27 cellular contexts compared by ENCODE assay signal in the genomic region with DNA sequence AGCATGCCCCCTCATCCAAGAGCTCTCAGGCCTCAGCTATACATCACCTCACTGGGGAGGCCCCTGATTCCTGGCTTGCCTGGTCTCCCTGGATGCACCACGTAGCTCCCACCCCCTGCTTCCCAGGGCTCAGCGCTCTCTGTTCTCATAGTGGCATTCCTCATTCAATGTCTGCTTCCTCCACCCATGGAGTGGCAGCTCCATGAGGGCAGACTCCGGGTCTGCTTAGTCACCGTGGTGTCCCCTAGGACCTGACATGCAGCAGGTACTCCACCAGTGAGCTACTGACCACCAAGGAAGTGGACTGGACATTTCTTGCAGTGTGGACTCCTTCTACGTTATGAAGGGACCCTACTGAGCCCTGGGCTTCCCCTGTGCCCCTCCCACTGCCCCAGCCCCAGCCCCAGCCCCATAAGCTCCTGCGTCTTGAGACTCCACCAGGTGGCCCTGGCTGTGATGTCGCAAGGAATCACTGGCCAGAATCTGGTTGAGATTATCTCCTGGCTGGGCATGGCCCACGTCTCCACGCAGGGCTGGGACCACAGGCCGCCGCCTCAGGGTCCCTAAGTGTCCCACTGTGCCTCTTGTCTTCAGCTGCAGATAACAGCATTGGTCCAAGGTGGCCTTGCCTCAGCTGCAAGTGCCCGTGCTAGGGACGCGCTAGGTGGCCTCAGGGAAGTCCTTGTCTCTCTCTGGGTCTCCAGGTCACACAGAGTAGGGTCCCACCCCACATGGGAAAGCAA.
"Had no signal": no experiment of that assay in that cellular context is flagged by ENCODE, and none has a peak within 500 bp of the region (broad histone marks: within the 10 kb centered on the region; RNA-seq: fewer than 3 reads in every experiment).

No MANE protein-coding gene starts in this region.

- H3K27ac ChIP-seq: brain microvascular endothelial cell, dorsolateral prefrontal cortex, epithelial cell of prostate, ovary, right lobe of liver, thyroid gland, uterus had no signal

- H3K9me3 Mint-ChIP-seq: activated CD4-positive, alpha-beta T cell treated with anti-CD3 and anti-CD28 coated beads, Interleukin-2, amount 10 ng/mL, durations not matched to agents 7 days and 5 days; neural crest cell had no signal

- FAIRE-seq: colon had no signal

- ATAC-seq: activated CD8-positive, alpha-beta T cell treated with anti-CD3 and anti-CD28 coated beads, Interleukin-2, amount 10 ng/mL, durations not matched to agents 7 days and 5 days; left ventricle myocardium superior; right lobe of liver; stimulated activated naive B cell treated with anti-CD40 and anti-IgM and Interleukin-4, amounts not matched to agents 10 μg/mL and 1 μg/mL and 100 μg/mL, for 72 hours had no signal

- H3K36me3 ChIP-seq: brain microvascular endothelial cell, ovary, right lobe of liver, thyroid gland, uterus had no signal

- H3K4me1 Mint-ChIP-seq: naive B cell had no signal

- H3K27ac Mint-ChIP-seq: activated CD4-positive, alpha-beta T cell treated with anti-CD3 and anti-CD28 coated beads, Interleukin-2, amount 10 ng/mL, durations not matched to agents 7 days and 5 days; activated CD8-positive, alpha-beta T cell treated with anti-CD3 and anti-CD28 coated beads, Interleukin-2, amount 10 ng/mL, durations not matched to agents 7 days and 5 days; memory B cell; naive B cell had no signal

- H3K4me1 ChIP-seq: uterus had no signal

- H3K4me3 ChIP-seq: dorsolateral prefrontal cortex, mucosa of descending colon, ovary, right lobe of liver, smooth muscle cell, thyroid gland, uterus had no signal

- H3K4me3 Mint-ChIP-seq: activated CD4-positive, alpha-beta T cell treated with anti-CD3 and anti-CD28 coated beads, Interleukin-2, amount 10 ng/mL, durations not matched to agents 7 days and 5 days; activated CD8-positive, alpha-beta T cell treated with anti-CD3 and anti-CD28 coated beads, Interleukin-2, amount 10 ng/mL, durations not matched to agents 7 days and 5 days; memory B cell; naive B cell; neural crest cell; stimulated activated naive B cell treated with anti-CD40 and anti-IgM and Interleukin-4, amounts not matched to agents 10 μg/mL and 1 μg/mL and 100 μg/mL, for 72 hours had no signal

- H3K36me3 Mint-ChIP-seq: memory B cell, naive B cell had no signal

- DNase-seq: activated CD4-positive, alpha-beta T cell treated with anti-CD3 and anti-CD28 coated beads, Interleukin-2, amount 10 ng/mL, durations not matched to agents 7 days and 5 days; activated CD4-positive, CD25-positive, alpha-beta regulatory T cell; activated CD8-positive, alpha-beta memory T cell treated with anti-CD3 and anti-CD28 coated beads, Interleukin-2, amount 50 U/mL, for 4 hours; activated CD8-positive, alpha-beta T cell treated with anti-CD3 and anti-CD28 coated beads, Interleukin-2, amount 10 ng/mL, durations not matched to agents 7 days and 5 days; activated effector memory CD4-positive, alpha-beta T cell treated with Interleukin-2 at 50 U/mL for 16 hours; activated naive CD4-positive, alpha-beta T cell treated with anti-CD3 and anti-CD28 coated beads, Interleukin-2, amount 50 U/mL, for 16 hours; activated T-cell treated with anti-CD3 and anti-CD28 coated beads, Interleukin-2, amount 50 U/mL, for 48 hours; brain microvascular endothelial cell; central memory CD4-positive, alpha-beta T cell; dorsolateral prefrontal cortex; foreskin melanocyte; glutamatergic neuron; hypothalamus; left ventricle myocardium superior; mucosa of descending colon; naive B cell; ovary; stimulated activated CD4-positive, alpha-beta T cell treated with anti-CD3 and anti-CD28 coated beads, Interleukin-4, amount 100 ng/mL, for 4 hours; stimulated activated naive B cell treated with anti-CD40 and anti-IgM and Interleukin-4, amounts not matched to agents 10 μg/mL and 1 μg/mL and 100 μg/mL, for 72 hours; thyroid gland; uterus had no signal

- H3K9me3 ChIP-seq: mucosa of descending colon, ovary, right lobe of liver, thyroid gland, uterus had no signal

- H3K27me3 ChIP-seq: brain microvascular endothelial cell, dorsolateral prefrontal cortex, ovary, right lobe of liver, thyroid gland, uterus had no signal

- H3K4me2 ChIP-seq: smooth muscle cell had no signal
